Comparison of ENCODE assay signal across 12 cellular contexts in genomic region chr5:77282337-77283027, GRCh38.
DNase-seq lines count a peak whose midpoint lies in the region; ATAC-seq and TF ChIP-seq lines count a peak whose summit lies in the region.
"Had no signal": no experiment of that assay in that cellular context is flagged by ENCODE, and none has a peak within 500 bp of the region (broad histone marks: within the 10 kb centered on the region; RNA-seq: fewer than 3 reads in every experiment).

No MANE protein-coding gene starts in this region.

- H3K9me3 ChIP-seq in upper lobe of right lung: no peaks in the 10 kb centered on the region

- H3K27me3 ChIP-seq in upper lobe of right lung: no peaks in the 10 kb centered on the region

- no peak overlapping the region for H3K27ac Mint-ChIP-seq in activated naive CD4-positive, alpha-beta T cell treated with anti-CD3 and anti-CD28 coated beads, Interleukin-2, amount 50 U/mL, for 72 hours
- H3K27ac Mint-ChIP-seq: activated CD4-positive, alpha-beta T cell treated with anti-CD3 and anti-CD28 coated beads, Interleukin-2, amount 10 ng/mL, durations not matched to agents 24 days and 14 days; activated naive CD4-positive, alpha-beta T cell treated with anti-CD3 and anti-CD28 coated beads for 36 hours had no signal

- DNase-seq in left cardiac atrium: peak; percentile 33
- DNase-seq in left ventricle myocardium superior: no peak
- DNase-seq in hepatic stellate cell (ENCODE audit: low spot score): peak; percentile 35
- DNase-seq in upper lobe of right lung: no peak
- DNase-seq in NOMO-1 (lab: John Stamatoyannopoulos, UW; ENCODE audit: unreplicated experiment in 2 of 2): no peak
- no peak for DNase-seq in activated naive CD4-positive, alpha-beta T cell treated with anti-CD3 and anti-CD28 coated beads, Interleukin-2, amount 50 U/mL, for 72 hours (ENCODE audit: low spot score in 2 of 2)
- DNase-seq: activated CD4-positive, alpha-beta T cell treated with anti-CD3 and anti-CD28 coated beads, Interleukin-2, amount 10 ng/mL, durations not matched to agents 24 days and 14 days; activated naive CD4-positive, alpha-beta T cell treated with anti-CD3 and anti-CD28 coated beads for 36 hours; MV-4-11 had no signal

- intact Hi-C loops in left cardiac atrium (cut with DNase I): no loop called here
- intact Hi-C loops in left ventricle myocardium superior (cut with micrococcal nuclease): no loop called here
- intact Hi-C loops in upper lobe of right lung (cut with DNase I): no loop called here

- H3K27ac ChIP-seq in VCaP: peak overlapping the region; percentile 61
- H3K27ac ChIP-seq in upper lobe of right lung: no peak overlapping the region

- no peaks in the 10 kb centered on the region for H3K36me3 ChIP-seq in upper lobe of right lung

- H3K4me1 ChIP-seq in upper lobe of right lung: no peaks in the 10 kb centered on the region

- no peaks in the 10 kb centered on the region for H3K36me3 Mint-ChIP-seq in activated naive CD4-positive, alpha-beta T cell treated with anti-CD3 and anti-CD28 coated beads, Interleukin-2, amount 50 U/mL, for 72 hours

- ATAC-seq in left cardiac atrium (peak; percentile 91 to 94), left ventricle myocardium superior (no peak), upper lobe of right lung (peak; percentile 58), GM21717 (IDR thresholded peaks at IDR 0.05; ENCODE audit: unreplicated experiment) (no peak)
- ATAC-seq in activated naive CD4-positive, alpha-beta T cell treated with anti-CD3 and anti-CD28 coated beads, Interleukin-2, amount 50 U/mL, for 72 hours: no peak

- H3K4me3 ChIP-seq in upper lobe of right lung: no peak overlapping the region
- H3K4me3 ChIP-seq: smooth muscle cell had no signal

- peak; percentile 19; the same call in 1 of the 2 replicates for TF ChIP-seq CTCF in VCaP (conservative IDR thresholded peaks at IDR 0.05)
- TF ChIP-seq CTCF in upper lobe of right lung (IDR thresholded peaks at IDR 0.05): no peak

- no peaks in the 10 kb centered on the region for H3K9me3 Mint-ChIP-seq in activated naive CD4-positive, alpha-beta T cell treated with anti-CD3 and anti-CD28 coated beads, Interleukin-2, amount 50 U/mL, for 72 hours
- H3K9me3 Mint-ChIP-seq: activated CD4-positive, alpha-beta T cell treated with anti-CD3 and anti-CD28 coated beads, Interleukin-2, amount 10 ng/mL, durations not matched to agents 24 days and 14 days; activated naive CD4-positive, alpha-beta T cell treated with anti-CD3 and anti-CD28 coated beads for 36 hours had no signal

Comparison
In these comparisons a context has a peak if more than half of its experiments do, and no peak if none do; other contexts are left out.
1. ATAC-seq: peak in left cardiac atrium (2 of 2) and upper lobe of right lung (single experiment); none in left ventricle myocardium superior (single experiment), activated naive CD4-positive, alpha-beta T cell treated with anti-CD3 and anti-CD28 coated beads, Interleukin-2, amount 50 U/mL, for 72 hours (0 of 2) and GM21717 (single experiment).
2. DNase-seq: peak in left cardiac atrium (single experiment) and hepatic stellate cell (single experiment); none in left ventricle myocardium superior (single experiment), upper lobe of right lung (single experiment), NOMO-1 (0 of 2) and activated naive CD4-positive, alpha-beta T cell treated with anti-CD3 and anti-CD28 coated beads, Interleukin-2, amount 50 U/mL, for 72 hours (0 of 2).